Comparison of ENCODE assay signal across 8 cellular contexts in genomic region chr15:58043192-58043903, GRCh38. TPM values are rescaled to one million over a fixed set of nuclear protein-coding genes. Genes with fewer than 3 reads are reported as not detected.
DNase-seq lines count a peak whose midpoint lies in the region; ATAC-seq, FAIRE-seq and TF ChIP-seq lines count a peak whose summit lies in the region.

No MANE protein-coding gene starts in this region.

- no peak overlapping the region for H3K4me2 ChIP-seq in endothelial cell of umbilical vein (ENCODE audit: insufficient read depth, low read length)

- H4K20me1 ChIP-seq in endothelial cell of umbilical vein (replicated peaks; ENCODE audit: control insufficient read depth, extremely low read depth, insufficient read depth, low read length), result peaks cover 2% of the 10 kb centered on the region

- no TSS peak for BruUV-seq in endothelial cell of umbilical vein (replicated peaks; lab: Mats Ljungman, UMichigan)

- H3K9me3 Mint-ChIP-seq in neural crest cell, result peaks cover 3% of the 10 kb centered on the region

- H3K9me1 ChIP-seq in endothelial cell of umbilical vein (replicated peaks; ENCODE audit: control insufficient read depth, extremely low read depth, insufficient read depth, low read length), result no peaks in the 10 kb centered on the region

- POLR2A ChIA-PET in endothelial cell of umbilical vein (lab: Charles Lee), result no interaction called here

- TF ChIP-seq POLR2A in endothelial cell of umbilical vein (IDR thresholded peaks at IDR 0.05; ENCODE audit: low read depth, low read length), result no peak

- no peaks in the 10 kb centered on the region for H3K9me3 ChIP-seq in endothelial cell of umbilical vein (replicated peaks; ENCODE audit: control insufficient read depth, insufficient read depth, low read length)

- H3K36me3 Mint-ChIP-seq in neural crest cell (ENCODE audit: low read depth), result no peaks in the 10 kb centered on the region

- no peaks in the 10 kb centered on the region for H3K4me1 Mint-ChIP-seq in neural crest cell

- no peak overlapping the region for H3K4me3 ChIP-seq in endothelial cell of umbilical vein (replicated peaks in 1 of 3; ENCODE audit: insufficient read depth in 1 of 3, low read depth in 1 of 3, low read length in 3 of 3)

- CTCF ChIA-PET in endothelial cell of umbilical vein (lab: Charles Lee), result interaction anchor here (1.1 to 3.1 kb wide), 4 partner anchors 20 to 293 kb away, joined by 4 to 10 read pairs (median 5); partner anchors contain the start of gene ALDH1A2

- H3K4me3 Mint-ChIP-seq in neural crest cell, result no peak overlapping the region

- TF ChIP-seq CTCF in endothelial cell of umbilical vein (IDR thresholded peaks at IDR 0.05; ENCODE audit: extremely low read depth in 1 of 2, insufficient read depth in 1 of 2, low read depth in 1 of 2, low read length in 2 of 2) (peak; percentile 52 to 55), neural crest cell (conservative IDR thresholded peaks at IDR 0.05) (peak; percentile 76)

- no peak overlapping the region for H3K27ac ChIP-seq in endothelial cell of umbilical vein (ENCODE audit: insufficient read depth, low read depth, low read length)

- no peak overlapping the region for H2AFZ ChIP-seq in endothelial cell of umbilical vein (ENCODE audit: low read depth, low read length)

- DNase-seq in COLO829 (ENCODE audit: low spot score) (peak; percentile 10), HT-29 (ENCODE audit: low spot score) (peak; percentile 71), UCSD-AML1 (lab: John Stamatoyannopoulos, UW; ENCODE audit: unreplicated experiment) (peak; percentile 18), endothelial cell of umbilical vein (ENCODE audit: low read depth, low spot score) (peak; percentile 65), neural crest cell (ENCODE audit: low read depth, low spot score) (peak; percentile 31), GDM1 (lab: John Stamatoyannopoulos, UW) (no peak), NCI-H187 (lab: John Stamatoyannopoulos, UW) (no peak)

- no peaks in the 10 kb centered on the region for H3K36me3 ChIP-seq in endothelial cell of umbilical vein (ENCODE audit: control insufficient read depth in 2 of 2, extremely low read depth in 1 of 2, insufficient read depth in 2 of 2, low read length in 2 of 2)

- dilution Hi-C loops in endothelial cell of umbilical vein (cut with MboI; ENCODE audit: extremely low pct_ligation_motif_present, low sequenced_read_pairs), result no loop called here

- H3K27me3 ChIP-seq in endothelial cell of umbilical vein (ENCODE audit: control insufficient read depth in 2 of 2, insufficient read depth in 2 of 2, low read length in 2 of 2), result no peaks in the 10 kb centered on the region

- FAIRE-seq in endothelial cell of umbilical vein (lab: Jason Lieb, UNC), result peak; percentile 43

- no peak overlapping the region for H3K27ac Mint-ChIP-seq in neural crest cell (ENCODE audit: unreplicated experiment)

- H3K27me3 Mint-ChIP-seq in neural crest cell (ENCODE audit: low read depth), result peaks cover 31% of the 10 kb centered on the region

- peaks cover 26% of the 10 kb centered on the region for H3K4me1 ChIP-seq in endothelial cell of umbilical vein (ENCODE audit: control insufficient read depth, extremely low read depth, insufficient read depth, low read length)

- H3K79me2 ChIP-seq in endothelial cell of umbilical vein (ENCODE audit: control insufficient read depth, insufficient read depth, low read length), result no peaks in the 10 kb centered on the region

- intact Hi-C loops in endothelial cell of umbilical vein (cut with micrococcal nuclease), result loop anchor here (1.0 to 2.0 kb wide), 2 partner anchors 23 to 139 kb away; no protein-coding TSS in a partner anchor

- ATAC-seq in HG02852 (IDR thresholded peaks at IDR 0.05; ENCODE audit: unreplicated experiment), result no peak

- H3K9ac ChIP-seq in endothelial cell of umbilical vein (replicated peaks; ENCODE audit: extremely low read depth, insufficient read depth, low read length), result no peak overlapping the region

TF ChIP-seq in endothelial cell of umbilical vein, 7 proteins besides CTCF, POLR2A, EP300 and RAD21:
- TF ChIP-seq EZH2 (IDR thresholded peaks at IDR 0.05; ENCODE audit: borderline replicate concordance, low read depth, low read length, severe bottlenecking), result no peak
- no peak for TF ChIP-seq POLR2AphosphoS5 (IDR thresholded peaks at IDR 0.05; ENCODE audit: insufficient read depth, low read depth, low read length)
- no peak for TF ChIP-seq GATA2 (IDR thresholded peaks at IDR 0.05; ENCODE audit: insufficient read depth, insufficient read length, low read depth, low read length)
- TF ChIP-seq MAX (IDR thresholded peaks at IDR 0.05; ENCODE audit: insufficient read depth, insufficient read length), result no peak
- no peak for TF ChIP-seq FOS (IDR thresholded peaks at IDR 0.05; ENCODE audit: borderline replicate concordance, insufficient read depth, low read length)
- no peak for TF ChIP-seq JUN (IDR thresholded peaks at IDR 0.05; ENCODE audit: borderline replicate concordance, insufficient read depth, insufficient read length, low read depth)
- no peak for TF ChIP-seq MYC (IDR thresholded peaks at IDR 0.05; ENCODE audit: low read depth, low read length)

RNA-seq across cellular contexts. Expression of gene ALDH1A2, which starts 22.2 kb away (rescaled TPM):
- 0.25 TPM in 1 of 2 replicates, not detected in the other for total RNA-seq in HT-29 (2014; rRNA removed; shearing (Covaris generic))
- total RNA-seq in endothelial cell of umbilical vein (11.7 and 34.9 TPM in 2 replicates), neural crest cell (0.91 and 1.7 TPM in 2 replicates)
- 14.8 and 16.3 TPM in 2 replicates for polyA plus RNA-seq in endothelial cell of umbilical vein
- polyA plus RNA-seq in endothelial cell of umbilical vein (2011; cell fraction: cytosol; rRNA removed), result 16.9 and 19.0 TPM in 2 replicates
- polyA plus RNA-seq in endothelial cell of umbilical vein (2011; cell fraction: nucleus; rRNA removed), result 20.0 and 21.5 TPM in 2 replicates
- polyA plus RNA-seq in endothelial cell of umbilical vein (2012), result 7.6 and 27.2 TPM in 2 replicates
- 26.4 and 32.6 TPM in 2 replicates for polyA minus RNA-seq in endothelial cell of umbilical vein
- polyA minus RNA-seq in endothelial cell of umbilical vein (2011; cell fraction: cytosol; rRNA and poly(A)+ RNA removed), result not detected
- polyA minus RNA-seq in endothelial cell of umbilical vein (2011; cell fraction: nucleus; rRNA and poly(A)+ RNA removed), result 18.4 and 19.8 TPM in 2 replicates

Comparison
In these comparisons a context has a peak if more than half of its experiments do, and no peak if none do; other contexts are left out.
1. DNase-seq: peak in COLO829 (single experiment), HT-29 (single experiment), UCSD-AML1 (single experiment), endothelial cell of umbilical vein (single experiment) and neural crest cell (single experiment); none in GDM1 (single experiment) and NCI-H187 (0 of 2).